ENCODE assay signal across 14 cellular contexts in the genomic region with DNA sequence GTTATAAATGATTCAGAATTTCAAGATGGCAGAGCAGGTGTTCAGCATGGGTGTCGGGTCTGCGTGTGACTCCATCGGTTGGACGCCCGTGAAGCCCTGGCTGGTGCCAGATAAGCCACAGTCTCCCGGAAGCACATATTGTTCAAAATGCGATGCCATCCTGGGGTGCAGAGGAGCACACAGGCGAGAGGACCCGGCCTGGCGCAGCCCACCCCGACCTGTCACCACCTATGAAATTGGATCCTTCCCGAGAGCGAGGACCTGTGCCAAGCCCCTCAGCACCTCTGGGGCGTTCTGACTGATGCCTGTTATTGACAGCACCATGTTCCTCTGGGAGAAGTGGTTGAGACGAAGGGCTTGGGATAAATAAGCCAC.
DNase-seq lines count a peak whose midpoint lies in the region; ATAC-seq and TF ChIP-seq lines count a peak whose summit lies in the region.
"Had no signal": no experiment of that assay in that cellular context is flagged by ENCODE, and none has a peak within 500 bp of the region (broad histone marks: within the 10 kb centered on the region; RNA-seq: fewer than 3 reads in every experiment).

No MANE protein-coding gene starts in this region.

- 82 to 86% methylated on average over 15 of the region's 15 CpGs for WGBS in heart right ventricle, 2 donors

- intact Hi-C loops in cardiac septum (cut with DNase I), result no loop called here
- intact Hi-C loops in heart right ventricle (cut with DNase I), result no loop called here

- H3K9me3 ChIP-seq in heart right ventricle, result no peaks in the 10 kb centered on the region
- H3K9me3 ChIP-seq: BLaER1 treated with 17β-estradiol and CSF1 and Interleukin-3, amounts not matched to agents 10 nM and 100 nM had no signal

- H3K4me3 ChIP-seq in heart right ventricle, result no peak overlapping the region
- H3K4me3 ChIP-seq: BLaER1 treated with 17β-estradiol and CSF1 and Interleukin-3, amounts not matched to agents 10 nM and 100 nM; GM12878 had no signal

- no peak for TF ChIP-seq CTCF in heart right ventricle (IDR thresholded peaks at IDR 0.05)
- no peak for TF ChIP-seq CTCF in GM20000 (IDR thresholded peaks at IDR 0.05; ENCODE audit: extremely low read depth, missing control alignments)

- no peaks in the 10 kb centered on the region for H3K4me1 Mint-ChIP-seq in activated T-cell treated with anti-CD3 and anti-CD28 coated beads, Interleukin-2, amount 50 U/mL, for 24 hours (ENCODE audit: low read depth)
- H3K4me1 Mint-ChIP-seq in activated T-cell treated with anti-CD3 and anti-CD28 coated beads, Interleukin-2, amount 50 U/mL, for 72 hours (ENCODE audit: low read depth), result no peaks in the 10 kb centered on the region
- H3K4me1 Mint-ChIP-seq: B cell, H9 had no signal

- no peak overlapping the region for H3K4me3 Mint-ChIP-seq in activated T-cell treated with anti-CD3 and anti-CD28 coated beads, Interleukin-2, amount 50 U/mL, for 24 hours
- H3K4me3 Mint-ChIP-seq in activated T-cell treated with anti-CD3 and anti-CD28 coated beads, Interleukin-2, amount 50 U/mL, for 72 hours, result no peak overlapping the region
- H3K4me3 Mint-ChIP-seq: B cell; CD8-positive, alpha-beta T cell; H9 had no signal

- H3K36me3 Mint-ChIP-seq in activated T-cell treated with anti-CD3 and anti-CD28 coated beads, Interleukin-2, amount 50 U/mL, for 24 hours (ENCODE audit: low read depth), result peaks cover 18% of the 10 kb centered on the region
- peaks cover 0 to 1% of the 10 kb centered on the region in 2 donors for H3K36me3 Mint-ChIP-seq in activated T-cell treated with anti-CD3 and anti-CD28 coated beads, Interleukin-2, amount 50 U/mL, for 72 hours (ENCODE audit: insufficient read depth in 2 of 2)

- no peaks in the 10 kb centered on the region for H3K27me3 Mint-ChIP-seq in activated T-cell treated with anti-CD3 and anti-CD28 coated beads, Interleukin-2, amount 50 U/mL, for 24 hours
- no peaks in the 10 kb centered on the region for H3K27me3 Mint-ChIP-seq in activated T-cell treated with anti-CD3 and anti-CD28 coated beads, Interleukin-2, amount 50 U/mL, for 72 hours (ENCODE audit: low read depth)
- H3K27me3 Mint-ChIP-seq: B cell had no signal

- ATAC-seq in activated T-cell treated with anti-CD3 and anti-CD28 coated beads, Interleukin-2, amount 50 U/mL, for 72 hours (replicated peaks in 1 of 2), result no peak
- ATAC-seq in heart right ventricle, result no peak
- ATAC-seq: CD8-positive, alpha-beta T cell; GM12878 had no signal

- H3K27me3 ChIP-seq in heart right ventricle, result no peaks in the 10 kb centered on the region
- H3K27me3 ChIP-seq: BLaER1 treated with 17β-estradiol and CSF1 and Interleukin-3, amounts not matched to agents 10 nM and 100 nM had no signal

- H3K9me3 Mint-ChIP-seq in activated T-cell treated with anti-CD3 and anti-CD28 coated beads, Interleukin-2, amount 50 U/mL, for 24 hours, result no peaks in the 10 kb centered on the region
- H3K9me3 Mint-ChIP-seq in activated T-cell treated with anti-CD3 and anti-CD28 coated beads, Interleukin-2, amount 50 U/mL, for 72 hours, result peaks cover 0 to 3% of the 10 kb centered on the region in 2 donors
- H3K9me3 Mint-ChIP-seq: CD8-positive, alpha-beta T cell had no signal

- H3K27ac Mint-ChIP-seq in activated T-cell treated with anti-CD3 and anti-CD28 coated beads, Interleukin-2, amount 50 U/mL, for 24 hours, result no peak overlapping the region
- H3K27ac Mint-ChIP-seq in activated T-cell treated with anti-CD3 and anti-CD28 coated beads, Interleukin-2, amount 50 U/mL, for 72 hours, result no peak overlapping the region
- H3K27ac Mint-ChIP-seq: B cell; CD8-positive, alpha-beta T cell had no signal

- H3K4me1 ChIP-seq in heart right ventricle, result no peaks in the 10 kb centered on the region

- DNase-seq in activated T-cell treated with anti-CD3 and anti-CD28 coated beads, Interleukin-2, amount 50 U/mL, for 24 hours, result peak; percentile 14
- DNase-seq in activated T-cell treated with anti-CD3 and anti-CD28 coated beads, Interleukin-2, amount 50 U/mL, for 72 hours, result no peak
- peak; percentile 47 for DNase-seq in cardiac septum (ENCODE audit: low spot score)
- no peak for DNase-seq in heart right ventricle
- DNase-seq in mesenteric fat pad (ENCODE audit: low spot score), result peak; percentile 49
- DNase-seq in GM20000 (ENCODE audit: low spot score), result no peak
- DNase-seq: Calu3, DMS79 treated with DMSO at 0.1 percent for 48 hours, GF-D8 had no signal

- peaks cover 0 to 3% (median 0%) of the 10 kb centered on the region in 9 donors for H3K36me3 ChIP-seq in heart right ventricle
- H3K36me3 ChIP-seq: BLaER1 treated with 17β-estradiol and CSF1 and Interleukin-3, amounts not matched to agents 10 nM and 100 nM had no signal

- no peak overlapping the region for H3K27ac ChIP-seq in heart right ventricle
- H3K27ac ChIP-seq: BLaER1 treated with 17β-estradiol and CSF1 and Interleukin-3, amounts not matched to agents 10 nM and 100 nM had no signal

Comparison
In these comparisons a context has a peak if more than half of its experiments do, and no peak if none do; other contexts are left out.
1. DNase-seq: peak in activated T-cell treated with anti-CD3 and anti-CD28 coated beads, Interleukin-2, amount 50 U/mL, for 24 hours (single experiment), cardiac septum (single experiment) and mesenteric fat pad (single experiment); none in activated T-cell treated with anti-CD3 and anti-CD28 coated beads, Interleukin-2, amount 50 U/mL, for 72 hours (0 of 2), heart right ventricle (0 of 2) and GM20000 (single experiment).